10 cellular contexts compared by ENCODE assay signal in genomic region chr15:82663186-82663600, GRCh38. TPM values are rescaled to one million over a fixed set of nuclear protein-coding genes. Genes with fewer than 3 reads are reported as not detected.
A peak's percentile ranks its signal among the peaks of the same experiment; 100 is the strongest.
DNase-seq lines count a peak whose midpoint lies in the region; ATAC-seq, FAIRE-seq and TF ChIP-seq lines count a peak whose summit lies in the region.
"Had no signal": no experiment of that assay in that cellular context is flagged by ENCODE, and none has a peak within 500 bp of the region (broad histone marks: within the 10 kb centered on the region; RNA-seq: fewer than 3 reads in every experiment).

No MANE protein-coding gene starts in this region.

- no peaks in the 10 kb centered on the region for H3K9me3 ChIP-seq in effector memory CD4-positive, alpha-beta T cell (ENCODE audit: control insufficient read depth, low read length)

- H3K36me3 Mint-ChIP-seq in mesothelial cell of epicardium, result no peaks in the 10 kb centered on the region

- no peak for FAIRE-seq in H54 (lab: Jason Lieb, UNC)

- no peak for TF ChIP-seq POLR2A in H54 (IDR thresholded peaks at IDR 0.05; ENCODE audit: low read depth, low read length)

- no peaks in the 10 kb centered on the region for H3K9me3 Mint-ChIP-seq in mesothelial cell of epicardium
- H3K9me3 Mint-ChIP-seq: stimulated activated naive CD8-positive, alpha-beta T cell treated with anti-CD3 and anti-CD28 coated beads, Interleukin-15, Interleukin-2, amounts not matched to agents 100 ng/mL and 50 ng/mL, for 24 hours had no signal

- no peaks in the 10 kb centered on the region for H3K4me1 ChIP-seq in effector memory CD4-positive, alpha-beta T cell (ENCODE audit: control insufficient read depth, insufficient read depth, low read length, poor library complexity, severe bottlenecking)

- H3K27me3 Mint-ChIP-seq in mesothelial cell of epicardium (ENCODE audit: low read depth), result peaks cover 61% of the 10 kb centered on the region
- H3K27me3 Mint-ChIP-seq: stimulated activated naive CD8-positive, alpha-beta T cell treated with anti-CD3 and anti-CD28 coated beads, Interleukin-15, Interleukin-2, amounts not matched to agents 100 ng/mL and 50 ng/mL, for 24 hours had no signal

- no peak for TF ChIP-seq CTCF in astrocyte of the spinal cord (IDR thresholded peaks at IDR 0.05; ENCODE audit: low read depth, low read length)
- no peak for TF ChIP-seq CTCF in mesothelial cell of epicardium (IDR thresholded peaks at IDR 0.05; ENCODE audit: unreplicated experiment)

- DNase-seq in H54 (ENCODE audit: insufficient read length, low spot score), result peak; percentile 41
- DNase-seq in RKO (ENCODE audit: low spot score), result peak; percentile 61
- DNase-seq in astrocyte of the spinal cord (ENCODE audit: low read depth, low spot score), result peak; percentile 16
- DNase-seq in mesothelial cell of epicardium (ENCODE audit: low spot score in 2 of 2, unreplicated experiment in 2 of 2), result peak; percentile 62 to 83
- no peak for DNase-seq in pons (ENCODE audit: low spot score)
- no peak for DNase-seq in effector memory CD4-positive, alpha-beta T cell
- DNase-seq in G401 (ENCODE audit: low spot score), result no peak

- H3K4me1 Mint-ChIP-seq in mesothelial cell of epicardium, result no peaks in the 10 kb centered on the region

- H3K27ac ChIP-seq in effector memory CD4-positive, alpha-beta T cell (ENCODE audit: insufficient read depth, low read length, poor library complexity, severe bottlenecking), result no peak overlapping the region
- H3K27ac ChIP-seq: KMS-11 had no signal

- no peaks in the 10 kb centered on the region for H3K36me3 ChIP-seq in effector memory CD4-positive, alpha-beta T cell (ENCODE audit: control insufficient read depth, insufficient read depth, low read length)

- no peak for ATAC-seq in GM21447 (IDR thresholded peaks at IDR 0.05; ENCODE audit: unreplicated experiment)

- H3K27me3 ChIP-seq in effector memory CD4-positive, alpha-beta T cell (replicated peaks; ENCODE audit: control insufficient read depth, insufficient read depth, low read length, poor library complexity, severe bottlenecking), result peaks cover 5% of the 10 kb centered on the region

- H3K27ac Mint-ChIP-seq in mesothelial cell of epicardium, result no peak overlapping the region
- H3K27ac Mint-ChIP-seq: stimulated activated naive CD8-positive, alpha-beta T cell treated with anti-CD3 and anti-CD28 coated beads, Interleukin-15, Interleukin-2, amounts not matched to agents 100 ng/mL and 50 ng/mL, for 24 hours had no signal

- no peak overlapping the region for H3K4me3 ChIP-seq in astrocyte of the spinal cord (ENCODE audit: low read depth, low read length)
- no peak overlapping the region for H3K4me3 ChIP-seq in effector memory CD4-positive, alpha-beta T cell (ENCODE audit: insufficient read depth, low read depth, low read length, poor library complexity, severe bottlenecking)

- H3K4me3 Mint-ChIP-seq in mesothelial cell of epicardium, result no peak overlapping the region
- H3K4me3 Mint-ChIP-seq: stimulated activated naive CD8-positive, alpha-beta T cell treated with anti-CD3 and anti-CD28 coated beads, Interleukin-15, Interleukin-2, amounts not matched to agents 100 ng/mL and 50 ng/mL, for 24 hours had no signal

- in situ Hi-C loops in astrocyte of the spinal cord (cut with HindIII; ENCODE audit: low sequenced_read_pairs) (no loop called here), G401 (cut with HindIII; ENCODE audit: low sequenced_read_pairs) (no loop called here)

RNA-seq across cellular contexts. Expression of gene CPEB1, which starts 16.0 kb away (rescaled TPM):
- total RNA-seq in mesothelial cell of epicardium, result 0.40 to 0.69 TPM (median 0.63 TPM) in 3 replicates
- 20.6 and 34.0 TPM in 2 replicates for total RNA-seq in G401 (2014; rRNA removed; shearing (Covaris generic))

RNA-seq across cellular contexts. Expression of gene AP3B2, which starts 46.5 kb away (rescaled TPM):
- total RNA-seq in mesothelial cell of epicardium, result 1.3 to 2.5 TPM (median 2.4 TPM) in 3 replicates
- 3.1 and 5.3 TPM in 2 replicates for total RNA-seq in G401 (2014; rRNA removed; shearing (Covaris generic))

Comparison
In these comparisons a context has a peak if more than half of its experiments do, and no peak if none do; other contexts are left out.
1. DNase-seq: peak in H54 (single experiment), RKO (single experiment), astrocyte of the spinal cord (single experiment) and mesothelial cell of epicardium (2 of 2); none in pons (single experiment), effector memory CD4-positive, alpha-beta T cell (0 of 3) and G401 (single experiment).
2. RNA of gene CPEB1, which starts 16.0 kb away (total RNA-seq): 20.6 to 34.0 TPM in G401; 0.40 to 0.69 TPM in mesothelial cell of epicardium; every median in the first group is over 10 times any median in the second.